ENCODE assay signal across 1 cellular context in genomic region chr14:105050551-105050897, GRCh38.
TF ChIP-seq lines count a peak whose summit lies in the region.

No MANE protein-coding gene starts in this region.

TF ChIP-seq in HEK293, 187 proteins besides CTCF, POLR2A, EP300 and RAD21 (continued from another document):
- 0 out of 2 replicates have a peak, but pooled peaks have one; percentile 35 for TF ChIP-seq GLIS2 (tag by site-specific recombination; IDR thresholded peaks at IDR 0.05)
- no peak for TF ChIP-seq ZBTB21 (tag by site-specific recombination; IDR thresholded peaks at IDR 0.05)
- no peak for TF ChIP-seq ZXDB (tag by site-specific recombination; IDR thresholded peaks at IDR 0.05)
- TF ChIP-seq ZFP41 (tag by site-specific recombination; IDR thresholded peaks at IDR 0.05; ENCODE audit: borderline replicate concordance), result no peak
- no peak for TF ChIP-seq PRDM10 (tag by site-specific recombination; IDR thresholded peaks at IDR 0.05)
- TF ChIP-seq EGR2 (tag by site-specific recombination; IDR thresholded peaks at IDR 0.05; ENCODE audit: low read depth), result no peak
- TF ChIP-seq ZNF843 (tag by site-specific recombination; IDR thresholded peaks at IDR 0.05), result no peak
- no peak for TF ChIP-seq ZNF830 (tag by site-specific recombination; IDR thresholded peaks at IDR 0.05; ENCODE audit: low read depth)
- TF ChIP-seq KLF10 (tag by site-specific recombination; IDR thresholded peaks at IDR 0.05), result no peak
- TF ChIP-seq ZNF624 (tag by site-specific recombination; IDR thresholded peaks at IDR 0.05), result no peak
- TF ChIP-seq ZNF76 (tag by site-specific recombination; IDR thresholded peaks at IDR 0.05; ENCODE audit: borderline replicate concordance, low read depth), result no peak
- TF ChIP-seq HIC1 (tag by site-specific recombination; IDR thresholded peaks at IDR 0.05), result no peak
- no peak for TF ChIP-seq ZNF112 (tag by site-specific recombination; IDR thresholded peaks at IDR 0.05)
